ENCODE assay signal across 8 cellular contexts in genomic region chr16:88856828-88857727, GRCh38. TPM values are rescaled to one million over a fixed set of nuclear protein-coding genes. Genes with fewer than 3 reads are reported as not detected.
DNase-seq lines count a peak whose midpoint lies in the region; ATAC-seq, FAIRE-seq and TF ChIP-seq lines count a peak whose summit lies in the region.

GALNS (minus strand) TSS chr16:88856947; CDS start chr16:88856877, 70 bp downstream.
TRAPPC2L (plus strand) TSS chr16:88857127; CDS start chr16:88857151, 24 bp downstream.

- peak; percentile 78 for ATAC-seq in HG03432 (IDR thresholded peaks at IDR 0.05; ENCODE audit: unreplicated experiment)

- no peak for TF ChIP-seq CTCF in kidney (IDR thresholded peaks at IDR 0.05; ENCODE audit: borderline replicate concordance, extremely low read depth, insufficient read depth)

- H3K4me3 ChIP-seq in kidney (ENCODE audit: low read length in 2 of 2) = peak within 1 kb of the TSS; percentile 83 to 96

- DNase-seq in AG20443 (ENCODE audit: low spot score) (peak; percentile 100), NCI-H510A (lab: John Stamatoyannopoulos, UW) (peak; percentile 87), cerebellar nuclear complex (lab: John Stamatoyannopoulos, UW) (peak; percentile 90 to 93), kidney (peak; percentile 99)
- DNase-seq in activated CD4-positive, alpha-beta T cell treated with anti-CD3 and anti-CD28 coated beads for 1 hour = peak; percentile 98
- DNase-seq in stimulated activated CD4-positive, alpha-beta T cell treated with anti-CD3 and anti-CD28 coated beads, Interleukin-15, amount 100 ng/mL, for 1 hour (ENCODE audit: low read depth in 1 of 2, low spot score in 1 of 2) = peak; percentile 99

- peak; percentile 91 for TF ChIP-seq POLR2A in GM19099 (IDR thresholded peaks at IDR 0.05; ENCODE audit: extremely low read depth, insufficient read length, low read depth)

- peaks cover 3 to 23% of the 10 kb centered on the region in 2 donors for H3K36me3 ChIP-seq in kidney (ENCODE audit: control insufficient read depth in 1 of 2, insufficient read depth in 2 of 2, low read length in 2 of 2)

- peak within 1 kb of the TSS; percentile 57 to 91 for H3K9ac ChIP-seq in kidney (ENCODE audit: low read length in 2 of 2)

- peaks cover 0 to 14% of the 10 kb centered on the region in 2 donors for H3K4me1 ChIP-seq in kidney (ENCODE audit: control insufficient read depth in 1 of 2, insufficient read depth in 1 of 2, low read depth in 1 of 2, low read length in 2 of 2)

- H3K9me3 ChIP-seq in kidney (ENCODE audit: control insufficient read depth in 1 of 2, low read length in 2 of 2) = no peaks in the 10 kb centered on the region

- no peak for FAIRE-seq in kidney (lab: Jason Lieb, UNC)

- H3K27ac ChIP-seq in kidney (ENCODE audit: low read depth in 2 of 2, low read length in 2 of 2) = peak within 1 kb of the TSS in 1 of 2 donors; percentile 67

- intact Hi-C loops in kidney (cut with DNase I) = no loop called here

RNA-seq across cellular contexts. Expression of gene GALNS, which starts in this region (rescaled TPM):
- total RNA-seq in kidney = 37.2 TPM
- polyA plus RNA-seq in kidney (ENCODE audit: insufficient read depth, low read depth, low replicate concordance) = 15.8 TPM

RNA-seq across cellular contexts. Expression of gene TRAPPC2L, which starts in this region (rescaled TPM):
- total RNA-seq in kidney = 48.3 TPM
- 155 TPM for polyA plus RNA-seq in kidney (ENCODE audit: insufficient read depth, low read depth, low replicate concordance)
